In the genomic region with DNA sequence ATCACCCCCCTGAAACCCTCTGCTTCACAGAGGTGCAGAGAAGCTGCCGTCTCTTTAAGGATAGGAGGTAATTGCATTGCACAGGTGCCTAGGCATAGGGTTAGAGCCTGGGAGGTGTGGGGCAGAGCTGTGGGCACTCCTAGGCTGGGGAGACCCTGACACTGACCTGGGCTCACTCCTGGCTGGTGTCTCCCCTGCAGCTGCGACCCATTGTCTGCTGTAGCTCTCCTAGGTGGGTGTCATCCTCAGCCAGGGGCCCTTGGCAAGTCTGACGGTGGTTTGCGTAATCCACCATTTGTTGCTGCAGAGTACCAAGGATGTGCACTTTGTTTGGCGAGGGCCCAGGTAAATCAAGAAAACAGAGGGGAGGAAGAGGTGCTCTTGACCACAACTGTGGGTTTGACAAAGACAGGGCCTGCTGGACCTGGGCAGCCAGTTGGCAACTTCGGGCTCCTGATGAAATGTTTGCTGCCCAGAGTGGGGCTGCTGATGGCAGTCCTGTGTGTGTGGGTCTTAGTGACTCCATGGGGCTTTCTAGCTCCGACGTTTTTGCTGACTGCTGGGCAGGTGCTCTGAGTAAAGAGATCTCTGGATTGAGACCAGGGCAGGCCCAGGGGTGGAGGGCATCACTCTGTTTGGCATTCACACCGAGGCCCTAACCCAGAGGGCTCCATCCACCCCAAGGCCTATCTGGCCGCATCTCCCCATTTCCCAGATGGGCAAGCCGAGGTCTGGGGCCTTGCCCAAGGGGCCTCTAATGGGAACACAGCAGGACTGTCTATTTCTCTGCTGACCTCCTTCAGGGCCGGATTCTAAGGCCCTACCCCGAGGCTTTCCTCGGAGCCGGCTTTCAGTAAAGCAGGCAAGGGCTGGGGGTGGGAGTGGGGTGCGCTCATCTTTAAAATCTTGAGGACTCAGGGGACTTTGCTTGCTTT, we compare ENCODE assay signal across 17 cellular contexts.
"Had no signal": no experiment of that assay in that cellular context is flagged by ENCODE, and none has a peak within 500 bp of the region (broad histone marks: within the 10 kb centered on the region; RNA-seq: fewer than 3 reads in every experiment).

No MANE protein-coding gene starts in this region.

- H3K27ac ChIP-seq: ascending aorta, psoas muscle, thoracic aorta, VCaP had no signal

- H3K27me3 ChIP-seq: ascending aorta had no signal

- ATAC-seq: activated CD4-positive, alpha-beta T cell treated with anti-CD3 and anti-CD28 coated beads for 36 hours; activated naive CD8-positive, alpha-beta T cell treated with anti-CD3 and anti-CD28 coated beads, Interleukin-2, amount 50 U/mL, for 24 hours; left colon; naive thymus-derived CD8-positive, alpha-beta T cell; psoas muscle; sciatic nerve had no signal

- DNase-seq: activated CD4-positive, alpha-beta memory T cell treated with anti-CD3 and anti-CD28 coated beads, Interleukin-2, amount 10 ng/mL, durations not matched to agents 7 days and 5 days; activated CD4-positive, alpha-beta T cell treated with anti-CD3 and anti-CD28 coated beads for 36 hours; activated naive CD8-positive, alpha-beta T cell treated with anti-CD3 and anti-CD28 coated beads, Interleukin-2, amount 50 U/mL, for 24 hours; activated T-cell treated with anti-CD3 and anti-CD28 coated beads, Interleukin-2, amount 50 U/mL, for 48 hours; effector CD8-positive, alpha-beta T cell; psoas muscle; stimulated activated CD4-positive, alpha-beta T cell treated with anti-CD3 and anti-CD28 coated beads, Interleukin-12 subunit alpha, Interleukin-12 subunit beta, amount 100 ng/mL, for 4 hours; stimulated activated CD4-positive, alpha-beta T cell treated with anti-CD3 and anti-CD28 coated beads, Interleukin-2, amount 100 ng/mL, for 48 hours had no signal

- H3K36me3 ChIP-seq: ascending aorta, thoracic aorta had no signal

- H3K9me3 ChIP-seq: ascending aorta, psoas muscle, thoracic aorta had no signal

- H3K4me1 ChIP-seq: ascending aorta, psoas muscle had no signal

- FAIRE-seq: colon, urothelium cell line had no signal

- H3K4me3 ChIP-seq: ascending aorta, lung, psoas muscle, thoracic aorta had no signal
